Comparison of ENCODE assay signal across 8 cellular contexts in genomic region chr19:14496029-14496848, GRCh38. TPM values are rescaled to one million over a fixed set of nuclear protein-coding genes. Genes with fewer than 3 reads are reported as not detected.
DNase-seq lines count a peak whose midpoint lies in the region; ATAC-seq lines count a peak whose summit lies in the region.

Gene GIPC1, minus strand, starts transcription at chr19:14496127. Its CDS starts 13,151 bp downstream, at chr19:14482976.

- intact Hi-C loops in dendritic cell treated with granulocyte-macrophage colony-stimulating factor and Interleukin-4, amounts not matched to agents 40 ng/mL and 50 ng/mL, for 4 days (cut with micrococcal nuclease) = no loop called here
- intact Hi-C loops in left colon (cut with DNase I, micrococcal nuclease) = no loop called here

- peak within 1 kb of the TSS; percentile 70 for H3K27ac Mint-ChIP-seq in dendritic cell treated with granulocyte-macrophage colony-stimulating factor and Interleukin-4, amounts not matched to agents 40 ng/mL and 50 ng/mL, for 4 days

- H3K4me1 Mint-ChIP-seq in dendritic cell treated with granulocyte-macrophage colony-stimulating factor and Interleukin-4, amounts not matched to agents 40 ng/mL and 50 ng/mL, for 4 days (ENCODE audit: low read depth) = peaks cover 34% of the 10 kb centered on the region

- peak; percentile 100 for DNase-seq in NCI-H69 (lab: John Stamatoyannopoulos, UW)
- DNase-seq in activated CD4-positive, alpha-beta T cell treated with anti-CD3 and anti-CD28 coated beads, Interleukin-2, amount 50 U/mL, for 4 hours = peak; percentile 71 to 74
- DNase-seq in left colon = peak; percentile 95 to 98
- peak; percentile 56 to 80 (median 68) for DNase-seq in stimulated activated CD4-positive, alpha-beta T cell treated with anti-CD3 and anti-CD28 coated beads, Interleukin-1b, Interleukin-23, amount 100 ng/mL, for 24 hours (ENCODE audit: low read depth in 4 of 4, low spot score in 1 of 4)

- ATAC-seq in GM18498 (IDR thresholded peaks at IDR 0.05; ENCODE audit: unreplicated experiment) (peak; percentile 81), HG03520 (IDR thresholded peaks at IDR 0.05; ENCODE audit: unreplicated experiment) (peak; percentile 53), left colon (peak; percentile 77), GM21526 (IDR thresholded peaks at IDR 0.05; ENCODE audit: low FRiP score, unreplicated experiment) (no peak)

- H3K36me3 Mint-ChIP-seq in dendritic cell treated with granulocyte-macrophage colony-stimulating factor and Interleukin-4, amounts not matched to agents 40 ng/mL and 50 ng/mL, for 4 days (ENCODE audit: low read depth) = peaks cover 6% of the 10 kb centered on the region

- H3K9me3 Mint-ChIP-seq in dendritic cell treated with granulocyte-macrophage colony-stimulating factor and Interleukin-4, amounts not matched to agents 40 ng/mL and 50 ng/mL, for 4 days = no peaks in the 10 kb centered on the region

- peak within 1 kb of the TSS; percentile 78 for H3K4me3 Mint-ChIP-seq in dendritic cell treated with granulocyte-macrophage colony-stimulating factor and Interleukin-4, amounts not matched to agents 40 ng/mL and 50 ng/mL, for 4 days

- peaks cover 15% of the 10 kb centered on the region for H3K27me3 Mint-ChIP-seq in dendritic cell treated with granulocyte-macrophage colony-stimulating factor and Interleukin-4, amounts not matched to agents 40 ng/mL and 50 ng/mL, for 4 days

RNA-seq across cellular contexts. Expression of gene GIPC1, which starts in this region (rescaled TPM):
- 100 to 1,000 TPM; 310 to 395 TPM for total RNA-seq in left colon
